16 cellular contexts compared by ENCODE assay signal in genomic region chr7:64521409-64521984, GRCh38.
"Had no signal": no experiment of that assay in that cellular context is flagged by ENCODE, and none has a peak within 500 bp of the region (broad histone marks: within the 10 kb centered on the region; RNA-seq: fewer than 3 reads in every experiment).

No MANE protein-coding gene starts in this region.

- H3K4me1 ChIP-seq: stomach had no signal

- H3K27ac Mint-ChIP-seq: dendritic cell treated with granulocyte-macrophage colony-stimulating factor and Interleukin-4, amounts not matched to agents 40 ng/mL and 50 ng/mL, for 4 days; mesothelial cell of epicardium; natural killer cell; stimulated activated effector memory CD8-positive, alpha-beta T cell treated with anti-CD3 and anti-CD28 coated beads, Interleukin-12 subunit alpha, Interleukin-12 subunit beta, amount 100 ng/mL, for 72 hours had no signal

- H3K27me3 Mint-ChIP-seq: dendritic cell treated with granulocyte-macrophage colony-stimulating factor and Interleukin-4, amounts not matched to agents 40 ng/mL and 50 ng/mL, for 4 days had no signal

- H3K4me3 ChIP-seq: heart left ventricle, stomach had no signal

- ATAC-seq: heart left ventricle; left colon; left ventricle myocardium superior; natural killer cell; stimulated activated effector memory CD8-positive, alpha-beta T cell treated with anti-CD3 and anti-CD28 coated beads, Interleukin-12 subunit alpha, Interleukin-12 subunit beta, amount 100 ng/mL, for 72 hours had no signal

- DNase-seq: foreskin melanocyte; heart left ventricle; hippocampal formation; left colon; left ventricle myocardium superior; mammary epithelial cell; natural killer cell; posterior cingulate gyrus; stimulated activated CD4-positive, alpha-beta T cell treated with anti-CD3 and anti-CD28 coated beads, Interleukin-4, amount 100 ng/mL, for 1 hour; stimulated activated CD8-positive, alpha-beta memory T cell treated with anti-CD3 and anti-CD28 coated beads, Interleukin-4, amount 100 ng/mL, for 48 hours; stomach; trophoblast cell had no signal

- H3K27me3 ChIP-seq: heart left ventricle, stomach had no signal

- H3K4me3 Mint-ChIP-seq: dendritic cell treated with granulocyte-macrophage colony-stimulating factor and Interleukin-4, amounts not matched to agents 40 ng/mL and 50 ng/mL, for 4 days; mesothelial cell of epicardium; natural killer cell; neural crest cell; stimulated activated effector memory CD8-positive, alpha-beta T cell treated with anti-CD3 and anti-CD28 coated beads, Interleukin-12 subunit alpha, Interleukin-12 subunit beta, amount 100 ng/mL, for 72 hours had no signal

- H3K4me1 Mint-ChIP-seq: mesothelial cell of epicardium; neural crest cell; stimulated activated effector memory CD8-positive, alpha-beta T cell treated with anti-CD3 and anti-CD28 coated beads, Interleukin-12 subunit alpha, Interleukin-12 subunit beta, amount 100 ng/mL, for 72 hours had no signal

- H3K27ac ChIP-seq: heart left ventricle, stomach had no signal
